In genomic region chr7:24573554-24574338, GRCh38 we compare ENCODE assay signal across 8 cellular contexts. TPM values are rescaled to one million over a fixed set of nuclear protein-coding genes. Genes with fewer than 3 reads are reported as not detected.
A peak's percentile ranks its signal among the peaks of the same experiment; 100 is the strongest.
DNase-seq lines count a peak whose midpoint lies in the region; ATAC-seq and TF ChIP-seq lines count a peak whose summit lies in the region.

No MANE protein-coding gene starts in this region.

- H3K36me3 ChIP-seq in adipocyte (ENCODE audit: control insufficient read depth, insufficient read depth, low read length, severe bottlenecking): no peaks in the 10 kb centered on the region
- H3K36me3 ChIP-seq in right atrium auricular region: no peaks in the 10 kb centered on the region
- no peaks in the 10 kb centered on the region for H3K36me3 ChIP-seq in prostate gland

- CTCF ChIA-PET in Calu3 (lab: Charles Lee): interaction anchor here (1.0 kb wide), 1 partner anchor 169 kb away, joined by 3 read pairs; no protein-coding TSS in a partner anchor

- no peak for TF ChIP-seq CTCF in Calu3 (IDR thresholded peaks at IDR 0.05; ENCODE audit: unreplicated experiment)
- TF ChIP-seq CTCF in right atrium auricular region (IDR thresholded peaks at IDR 0.05): no peak
- TF ChIP-seq CTCF in prostate gland (IDR thresholded peaks at IDR 0.05): no peak

- peak overlapping the region; percentile 66 for H3K27ac Mint-ChIP-seq in Calu3 (ENCODE audit: unreplicated experiment)

- intact Hi-C loops in Calu3 (cut with micrococcal nuclease; ENCODE audit: unreplicated experiment) (no loop called here), prostate gland (cut with DNase I) (no loop called here)

- H3K4me3 ChIP-seq in adipocyte (ENCODE audit: low read length) (peak overlapping the region; percentile 90), right atrium auricular region (peak overlapping the region; percentile 69 to 71), prostate gland (peak overlapping the region; percentile 67 to 77)

- ATAC-seq in GM19452 (IDR thresholded peaks at IDR 0.05; ENCODE audit: unreplicated experiment): peak; percentile 22
- peak; percentile 30 for ATAC-seq in HG03520 (IDR thresholded peaks at IDR 0.05; ENCODE audit: unreplicated experiment)

- H3K9me3 ChIP-seq in adipocyte (ENCODE audit: control insufficient read depth, low read length) (no peaks in the 10 kb centered on the region), right atrium auricular region (no peaks in the 10 kb centered on the region), prostate gland (no peaks in the 10 kb centered on the region)

- H3K27me3 ChIP-seq in adipocyte (replicated peaks; ENCODE audit: control insufficient read depth, insufficient read depth, low read length) (no peaks in the 10 kb centered on the region), right atrium auricular region (no peaks in the 10 kb centered on the region), prostate gland (replicated peaks; ENCODE audit: insufficient read depth) (no peaks in the 10 kb centered on the region)

- H3K27ac ChIP-seq in right atrium auricular region (peak overlapping the region; percentile 66 to 84), prostate gland (peak overlapping the region; percentile 82 to 89)

- H3K4me3 Mint-ChIP-seq in Calu3 (ENCODE audit: low read depth, unreplicated experiment): peak overlapping the region; percentile 91

- no peak for TF ChIP-seq POLR2A in prostate gland (IDR thresholded peaks at IDR 0.05)

- peaks cover 25% of the 10 kb centered on the region for H3K4me1 Mint-ChIP-seq in Calu3 (ENCODE audit: low read depth, unreplicated experiment)

- peaks cover 36% of the 10 kb centered on the region for H3K27me3 Mint-ChIP-seq in Calu3 (ENCODE audit: unreplicated experiment)

- WGBS in prostate gland: under 1% methylated on average over 70 of the region's 101 CpGs

- H3K9me3 Mint-ChIP-seq in Calu3 (ENCODE audit: low read depth, unreplicated experiment): no peaks in the 10 kb centered on the region

- no TSS peak for BruUV-seq in Calu3 (replicated peaks; lab: Mats Ljungman, UMichigan)

- peaks cover 24% of the 10 kb centered on the region for H3K36me3 Mint-ChIP-seq in Calu3 (ENCODE audit: insufficient read depth, unreplicated experiment)

- DNase-seq in Calu3 (peak; percentile 63), SHP77 treated with DMSO at 0.1 percent for 48 hours (lab: John Stamatoyannopoulos, UW) (peak; percentile 37), adipocyte (ENCODE audit: low read depth) (peak; percentile 72), right atrium auricular region (ENCODE audit: low spot score) (peak; percentile 60), prostate gland (ENCODE audit: low spot score) (peak; percentile 25), amniotic stem cell (lab: John Stamatoyannopoulos, UW) (no peak)

- H3K4me1 ChIP-seq in adipocyte (ENCODE audit: control insufficient read depth, insufficient read depth, low read length) (peaks cover 16% of the 10 kb centered on the region), right atrium auricular region (peaks cover 0 to 14% of the 10 kb centered on the region in 2 donors), prostate gland (replicated peaks) (peaks cover 4% of the 10 kb centered on the region)

- H3K9ac ChIP-seq in adipocyte (ENCODE audit: low read length): peak overlapping the region; percentile 82

RNA-seq across cellular contexts. Expression of gene PALS2, which starts 0.5 kb away (rescaled TPM):
- total RNA-seq in Calu3 (2022): 70.5 and 88.8 TPM in 2 replicates
- 1 to 10 TPM; 8.2 to 9.0 TPM for total RNA-seq in right atrium auricular region
- total RNA-seq in prostate gland: 10 to 100 TPM; 13.3 to 20.4 TPM
